Comparison of ENCODE assay signal across 8 cellular contexts in the genomic region with DNA sequence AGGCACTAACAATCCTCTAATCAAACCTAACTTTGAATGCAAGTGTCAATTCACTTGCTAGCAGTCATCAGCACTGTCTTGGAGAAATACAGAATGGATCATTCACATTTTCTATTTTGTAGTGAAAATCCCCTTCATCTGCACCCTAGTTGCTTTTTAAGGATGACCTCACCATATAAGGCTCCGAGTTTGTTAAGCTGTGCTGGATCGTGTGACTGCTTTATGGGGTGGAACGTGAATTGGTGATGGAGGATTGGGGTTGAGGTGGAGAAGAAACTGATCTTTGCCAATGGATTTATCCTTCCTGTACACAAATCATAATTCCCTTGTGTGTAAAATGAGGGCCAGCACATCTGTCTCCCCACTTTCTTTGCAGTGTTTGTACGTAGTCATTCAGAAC.
"Had no signal": no experiment of that assay in that cellular context is flagged by ENCODE, and none has a peak within 500 bp of the region (broad histone marks: within the 10 kb centered on the region; RNA-seq: fewer than 3 reads in every experiment).

No MANE protein-coding gene starts in this region.

- H2AFZ ChIP-seq: GM23248 had no signal

- H3K4me3 ChIP-seq: GM23248, K562 had no signal

- H3K27ac Mint-ChIP-seq: HFFc6 had no signal

- H3K9me3 Mint-ChIP-seq: HFFc6 had no signal

- H3K4me3 Mint-ChIP-seq: H9, HFFc6 had no signal

- ATAC-seq: K562 had no signal

- DNase-seq: GM23248, H9, HCEC 1CT, HFFc6, IMR-90, KG1 had no signal

- H3K27ac ChIP-seq: GM23248, HL-60 had no signal
